In genomic region chr16:58087209-58087913, GRCh38 we compare ENCODE assay signal across 29 cellular contexts.
"Had no signal": no experiment of that assay in that cellular context is flagged by ENCODE, and none has a peak within 500 bp of the region (broad histone marks: within the 10 kb centered on the region; RNA-seq: fewer than 3 reads in every experiment).

No MANE protein-coding gene starts in this region.

- FAIRE-seq: endometrium, small intestine had no signal

- H3K27ac Mint-ChIP-seq: activated CD4-positive, alpha-beta memory T cell treated with anti-CD3 and anti-CD28 coated beads, Interleukin-2, amount 10 ng/mL, durations not matched to agents 7 days and 5 days; activated CD4-positive, alpha-beta T cell treated with anti-CD3 and anti-CD28 coated beads, Interleukin-2, amount 10 ng/mL, durations not matched to agents 24 days and 14 days; activated naive CD4-positive, alpha-beta T cell treated with anti-CD3 and anti-CD28 coated beads, Interleukin-2, amount 50 U/mL, for 24 hours; activated naive CD8-positive, alpha-beta T cell treated with anti-CD3 and anti-CD28 coated beads, Interleukin-2, amount 50 U/mL, for 24 hours; activated T-cell treated with anti-CD3 and anti-CD28 coated beads, Interleukin-2, amount 50 U/mL, for 24 hours; nephron; T-helper 17 cell had no signal

- H3K36me3 ChIP-seq: breast epithelium, colonic mucosa, esophagus squamous epithelium, left ventricle myocardium inferior, ovary, prostate gland, sigmoid colon, tibial nerve, WERI-Rb-1 had no signal

- H3K4me1 Mint-ChIP-seq: activated naive CD4-positive, alpha-beta T cell treated with anti-CD3 and anti-CD28 coated beads, Interleukin-2, amount 50 U/mL, for 24 hours; activated naive CD8-positive, alpha-beta T cell treated with anti-CD3 and anti-CD28 coated beads, Interleukin-2, amount 50 U/mL, for 24 hours; nephron had no signal

- H3K36me3 Mint-ChIP-seq: activated naive CD4-positive, alpha-beta T cell treated with anti-CD3 and anti-CD28 coated beads, Interleukin-2, amount 50 U/mL, for 24 hours had no signal

- H3K27ac ChIP-seq: breast epithelium, colonic mucosa, epithelial cell of prostate, esophagus squamous epithelium, left ventricle myocardium inferior, ovary, prostate gland, sigmoid colon, tibial nerve, WERI-Rb-1 had no signal

- H3K27me3 ChIP-seq: breast epithelium, colonic mucosa, esophagus squamous epithelium, ovary, sigmoid colon, tibial nerve had no signal

- H3K4me3 Mint-ChIP-seq: activated CD4-positive, alpha-beta memory T cell treated with anti-CD3 and anti-CD28 coated beads, Interleukin-2, amount 10 ng/mL, durations not matched to agents 7 days and 5 days; activated CD4-positive, alpha-beta T cell treated with anti-CD3 and anti-CD28 coated beads, Interleukin-2, amount 10 ng/mL, durations not matched to agents 24 days and 14 days; activated naive CD4-positive, alpha-beta T cell treated with anti-CD3 and anti-CD28 coated beads, Interleukin-2, amount 50 U/mL, for 24 hours; activated naive CD8-positive, alpha-beta T cell treated with anti-CD3 and anti-CD28 coated beads, Interleukin-2, amount 50 U/mL, for 24 hours; activated T-cell treated with anti-CD3 and anti-CD28 coated beads, Interleukin-2, amount 50 U/mL, for 24 hours; nephron; T-helper 17 cell had no signal

- DNase-seq: activated CD4-positive, alpha-beta memory T cell treated with anti-CD3 and anti-CD28 coated beads, Interleukin-2, amount 10 ng/mL, durations not matched to agents 7 days and 5 days; activated CD4-positive, alpha-beta T cell treated with anti-CD3 and anti-CD28 coated beads, Interleukin-2, amount 10 ng/mL, durations not matched to agents 24 days and 14 days; activated CD4-positive, CD25-positive, alpha-beta regulatory T cell treated with anti-CD3 and anti-CD28 coated beads, Interleukin-2, amount 50 U/mL, for 72 hours; activated CD8-positive, alpha-beta memory T cell treated with anti-CD3 and anti-CD28 coated beads, Interleukin-2, amount 50 U/mL, for 48 hours; activated gamma-delta T cell treated with Interleukin-2 at 50 U/mL for 16 hours; activated naive CD8-positive, alpha-beta T cell treated with anti-CD3 and anti-CD28 coated beads, Interleukin-2, amount 50 U/mL, for 24 hours; activated T-cell treated with anti-CD3 and anti-CD28 coated beads, Interleukin-2, amount 50 U/mL, for 24 hours; colonic mucosa; effector CD8-positive, alpha-beta T cell; esophagus squamous epithelium; foreskin melanocyte; left ventricle myocardium inferior; ovary; retina; sigmoid colon; small intestine; stimulated activated CD4-positive, alpha-beta T cell treated with anti-CD3 and anti-CD28 coated beads, Interleukin-15, amount 100 ng/mL, for 24 hours; stimulated activated CD4-positive, alpha-beta T cell treated with anti-CD3 and anti-CD28 coated beads, Interleukin-2, amount 100 ng/mL, for 24 hours; stimulated activated naive CD4-positive, alpha-beta T cell; T-helper 17 cell; T1000; WERI-Rb-1 had no signal

- H3K4me3 ChIP-seq: breast epithelium, colonic mucosa, esophagus squamous epithelium, left ventricle myocardium inferior, ovary, prostate gland, sigmoid colon, tibial nerve had no signal

- H3K9me3 ChIP-seq: breast epithelium, colonic mucosa, esophagus squamous epithelium, left ventricle myocardium inferior, ovary, prostate gland, sigmoid colon, tibial nerve had no signal

- H3K9me3 Mint-ChIP-seq: activated CD4-positive, alpha-beta memory T cell treated with anti-CD3 and anti-CD28 coated beads, Interleukin-2, amount 10 ng/mL, durations not matched to agents 7 days and 5 days; activated CD4-positive, alpha-beta T cell treated with anti-CD3 and anti-CD28 coated beads, Interleukin-2, amount 10 ng/mL, durations not matched to agents 24 days and 14 days; activated naive CD4-positive, alpha-beta T cell treated with anti-CD3 and anti-CD28 coated beads, Interleukin-2, amount 50 U/mL, for 24 hours; activated naive CD8-positive, alpha-beta T cell treated with anti-CD3 and anti-CD28 coated beads, Interleukin-2, amount 50 U/mL, for 24 hours; activated T-cell treated with anti-CD3 and anti-CD28 coated beads, Interleukin-2, amount 50 U/mL, for 24 hours; nephron had no signal

- H3K27me3 Mint-ChIP-seq: activated CD4-positive, alpha-beta T cell treated with anti-CD3 and anti-CD28 coated beads, Interleukin-2, amount 10 ng/mL, durations not matched to agents 24 days and 14 days; activated naive CD4-positive, alpha-beta T cell treated with anti-CD3 and anti-CD28 coated beads, Interleukin-2, amount 50 U/mL, for 24 hours; activated naive CD8-positive, alpha-beta T cell treated with anti-CD3 and anti-CD28 coated beads, Interleukin-2, amount 50 U/mL, for 24 hours; activated T-cell treated with anti-CD3 and anti-CD28 coated beads, Interleukin-2, amount 50 U/mL, for 24 hours had no signal

- H3K4me1 ChIP-seq: breast epithelium, colonic mucosa, esophagus squamous epithelium, prostate gland, sigmoid colon had no signal

- ATAC-seq: activated naive CD8-positive, alpha-beta T cell treated with anti-CD3 and anti-CD28 coated beads, Interleukin-2, amount 50 U/mL, for 24 hours; T-helper 17 cell had no signal
